ENCODE assay signal across 8 cellular contexts in genomic region chr16:8796469-8797363, GRCh38. TPM values are rescaled to one million over a fixed set of nuclear protein-coding genes. Genes with fewer than 3 reads are reported as not detected.
A peak's percentile ranks its signal among the peaks of the same experiment; 100 is the strongest.
DNase-seq lines count a peak whose midpoint lies in the region; ATAC-seq, FAIRE-seq and TF ChIP-seq lines count a peak whose summit lies in the region.

No MANE protein-coding gene starts in this region.

- H3K27ac ChIP-seq in C4-2B (peak overlapping the region; percentile 94), coronary artery (peak overlapping the region; percentile 59 to 93)
- H3K27ac ChIP-seq in naive thymus-derived CD4-positive, alpha-beta T cell (ENCODE audit: low read depth, low read length): peak overlapping the region; percentile 86

- no peaks in the 10 kb centered on the region for H3K27me3 ChIP-seq in naive thymus-derived CD4-positive, alpha-beta T cell (ENCODE audit: control insufficient read depth in 2 of 2, insufficient read depth in 2 of 2, low read length in 2 of 2)

- H3K4me3 ChIP-seq in coronary artery: peak overlapping the region; percentile 95
- H3K4me3 ChIP-seq in naive thymus-derived CD4-positive, alpha-beta T cell (ENCODE audit: low read length): peak overlapping the region; percentile 90

- no peak for DNase-seq in coronary artery (ENCODE audit: low spot score)
- no peak for DNase-seq in naive thymus-derived CD4-positive, alpha-beta T cell
- no peak for DNase-seq in GM10248 (ENCODE audit: extremely low spot score)
- DNase-seq in D721Med (ENCODE audit: insufficient read length, low spot score): no peak
- no peak for DNase-seq in GOT3 (lab: John Stamatoyannopoulos, UW)

- no peaks in the 10 kb centered on the region for H3K36me3 Mint-ChIP-seq in IgD-negative memory B cell
- peaks cover 0 to 5% (median 2%) of the 10 kb centered on the region in 5 donors for H3K36me3 Mint-ChIP-seq in naive thymus-derived CD4-positive, alpha-beta T cell

- H3K4me3 Mint-ChIP-seq in IgD-negative memory B cell: peak overlapping the region; percentile 87 to 98 (median 95)
- peak overlapping the region; percentile 91 to 99 (median 96) for H3K4me3 Mint-ChIP-seq in naive thymus-derived CD4-positive, alpha-beta T cell

- POLR2A ChIA-PET in naive thymus-derived CD4-positive, alpha-beta T cell (lab: Charles Lee): interaction anchor here (1.0 to 3.9 kb wide), 4 partner anchors 21 to 295 kb away, joined by 3 to 22 read pairs (median 4); partner anchors contain the start of genes CARHSP1 and HAPSTR1
- POLR2A ChIA-PET in GM10248 (lab: Yijun Ruan, JAX): interaction anchor here (0.6 kb wide), 1 partner anchor 145 kb away, joined by 3 read pairs; no protein-coding TSS in a partner anchor

- ATAC-seq in naive thymus-derived CD4-positive, alpha-beta T cell: no peak
- ATAC-seq in HG02642 (IDR thresholded peaks at IDR 0.05; ENCODE audit: poor library complexity, unreplicated experiment): no peak

- no peaks in the 10 kb centered on the region for H3K27me3 Mint-ChIP-seq in IgD-negative memory B cell
- H3K27me3 Mint-ChIP-seq in naive thymus-derived CD4-positive, alpha-beta T cell: no peaks in the 10 kb centered on the region

- H3K36me3 ChIP-seq in naive thymus-derived CD4-positive, alpha-beta T cell (ENCODE audit: control insufficient read depth in 2 of 3, insufficient read depth in 3 of 3, low read length in 3 of 3): peaks cover 0 to 5% (median 0%) of the 10 kb centered on the region in 3 experiments

- peaks cover 21 to 29% (median 27%) of the 10 kb centered on the region in 3 donors for H3K4me1 Mint-ChIP-seq in IgD-negative memory B cell
- peaks cover 19 to 73% (median 51%) of the 10 kb centered on the region in 7 donors for H3K4me1 Mint-ChIP-seq in naive thymus-derived CD4-positive, alpha-beta T cell

- peaks cover 25 to 32% of the 10 kb centered on the region in 2 donors for H3K4me1 ChIP-seq in naive thymus-derived CD4-positive, alpha-beta T cell (ENCODE audit: control insufficient read depth in 2 of 2, insufficient read depth in 2 of 2, low read length in 2 of 2)

- peak overlapping the region; percentile 67 to 94 (median 93) for H3K27ac Mint-ChIP-seq in IgD-negative memory B cell
- H3K27ac Mint-ChIP-seq in naive thymus-derived CD4-positive, alpha-beta T cell: peak overlapping the region; percentile 87 to 95 (median 92)

- intact Hi-C loops in naive thymus-derived CD4-positive, alpha-beta T cell (cut with micrococcal nuclease): loop anchor here (1.0 to 5.0 kb wide), 11 partner anchors 21 to 1947 kb away; partner anchors contain the start of genes ABAT (in 2 of the 2), METTL22 (in 2 of the 2), USP7 (in 2 of the 2) and HAPSTR1 (in 1 of the 2)

- CTCF ChIA-PET in naive thymus-derived CD4-positive, alpha-beta T cell (lab: Charles Lee): interaction anchor here (1.9 kb wide), 1 partner anchor 83 kb away, joined by 6 read pairs; no protein-coding TSS in a partner anchor
- CTCF ChIA-PET in GM10248 (lab: Yijun Ruan, JAX): interaction anchor here (0.8 to 2.6 kb wide), 6 partner anchors 12 to 85 kb away, joined by 3 to 8 read pairs (median 3); no protein-coding TSS in a partner anchor

- H3K9me3 Mint-ChIP-seq in IgD-negative memory B cell: no peaks in the 10 kb centered on the region
- H3K9me3 Mint-ChIP-seq in naive thymus-derived CD4-positive, alpha-beta T cell: no peaks in the 10 kb centered on the region

- FAIRE-seq in D721Med (lab: Jason Lieb, UNC): no peak

- no peak for TF ChIP-seq CTCF in C4-2B (conservative IDR thresholded peaks at IDR 0.05)
- no peak for TF ChIP-seq CTCF in coronary artery (IDR thresholded peaks at IDR 0.05)
- no peak for TF ChIP-seq CTCF in GM10248 (IDR thresholded peaks at IDR 0.05; ENCODE audit: control extremely low read depth, extremely low read depth, low read depth, missing control alignments)
- TF ChIP-seq CTCF in D721Med (IDR thresholded peaks at IDR 0.05; ENCODE audit: insufficient read depth, missing control alignments): no peak

- H3K9me3 ChIP-seq in naive thymus-derived CD4-positive, alpha-beta T cell (ENCODE audit: control insufficient read depth in 2 of 3, low read length in 3 of 3): no peaks in the 10 kb centered on the region

RNA-seq across cellular contexts. Expression of gene TMEM186, which starts 0.7 kb away (rescaled TPM):
- 11.3 TPM for polyA plus RNA-seq in IgD-negative memory B cell
- 10 to 100 TPM in 3 of 5 experiments, 1 to 10 TPM in 2; 3.2 to 16.3 (median 11.3) TPM for total RNA-seq in naive thymus-derived CD4-positive, alpha-beta T cell
- 10 to 100 TPM; 15.3 to 20.8 TPM for polyA plus RNA-seq in naive thymus-derived CD4-positive, alpha-beta T cell

RNA-seq across cellular contexts. Expression of gene PMM2, which starts 0.9 kb away (rescaled TPM):
- 32.3 TPM for polyA plus RNA-seq in IgD-negative memory B cell
- total RNA-seq in naive thymus-derived CD4-positive, alpha-beta T cell: 10 to 100 TPM; 32.2 to 52.8 (median 41.7) TPM
- 10 to 100 TPM; 18.0 to 23.9 TPM for polyA plus RNA-seq in naive thymus-derived CD4-positive, alpha-beta T cell
